Comparison of ENCODE assay signal across 8 cellular contexts in genomic region chr9:85741112-85741874, GRCh38. TPM values are rescaled to one million over a fixed set of nuclear protein-coding genes. Genes with fewer than 3 reads are reported as not detected.
DNase-seq lines count a peak whose midpoint lies in the region; ATAC-seq, FAIRE-seq and TF ChIP-seq lines count a peak whose summit lies in the region.

No MANE protein-coding gene starts in this region.

- H3K4me3 ChIP-seq in CD4-positive, alpha-beta memory T cell (ENCODE audit: low read length in 2 of 2): peak overlapping the region; percentile 55 to 71
- H3K4me3 ChIP-seq in K562: peak overlapping the region; percentile 73

- in situ Hi-C loops in K562 (cut with MboI): no loop called here

- peaks cover 6% of the 10 kb centered on the region; the same call in 2 of the 3 replicates for H3K79me2 ChIP-seq in K562 (ENCODE audit: control insufficient read depth, insufficient read depth, low read length)

- intact Hi-C loops in CD4-positive, alpha-beta memory T cell (cut with micrococcal nuclease): loop anchor here (2.0 kb wide), 2 partner anchors 42 to 1820 kb away; partner anchors contain the start of gene KIF27
- intact Hi-C loops in K562 (cut with micrococcal nuclease): no loop called here

- TF ChIP-seq EP300 in K562 (IDR thresholded peaks at IDR 0.05; ENCODE audit: low read length): no peak

- peak overlapping the region; percentile 93 to 98 (median 96) for H3K4me3 Mint-ChIP-seq in CD4-positive, alpha-beta memory T cell

- BruUV-seq in K562 (replicated peaks; lab: Mats Ljungman, UMichigan): no TSS peak

- H3K4me1 Mint-ChIP-seq in CD4-positive, alpha-beta memory T cell: peaks cover 22 to 39% (median 31%) of the 10 kb centered on the region in 4 donors

- H3K27ac Mint-ChIP-seq in CD4-positive, alpha-beta memory T cell: peak overlapping the region; percentile 94 to 99 (median 98)

- FAIRE-seq in K562 (lab: Jason Lieb, UNC): peak; percentile 91

- CTCF ChIA-PET in CD4-positive, alpha-beta memory T cell (lab: Charles Lee; ENCODE audit: partially characterized antibody): interaction anchor here (0.7 to 5.4 kb wide), 6 partner anchors 18 to 131 kb away, joined by 3 to 32 read pairs (median 4); no protein-coding TSS in a partner anchor
- CTCF ChIA-PET in K562 (lab: Yijun Ruan, JAX; ENCODE audit: low intra/inter-chr PET ratio): no interaction called here

- peak; percentile 37 for ATAC-seq in GM19463 (IDR thresholded peaks at IDR 0.05; ENCODE audit: unreplicated experiment)
- ATAC-seq in HG03571 (IDR thresholded peaks at IDR 0.05; ENCODE audit: unreplicated experiment): peak; percentile 45
- peak; percentile 74 for ATAC-seq in K562

- peak overlapping the region; percentile 93 for H3K27ac ChIP-seq in CD4-positive, alpha-beta memory T cell (ENCODE audit: low read depth, low read length)
- peak overlapping the region; percentile 54; the same call in 2 of the 3 replicates for H3K27ac ChIP-seq in K562 (ENCODE audit: extremely low read depth, low read depth, low read length)

- no peak for TF ChIP-seq POLR2A in K562 (conservative IDR thresholded peaks at IDR 0.05)

- peak overlapping the region; percentile 87 for H3K4me2 ChIP-seq in K562 (ENCODE audit: insufficient read depth, low read length)

- POLR2A ChIA-PET in CD4-positive, alpha-beta memory T cell (lab: Charles Lee; ENCODE audit: partially characterized antibody): interaction anchor here (1.0 to 5.3 kb wide), 13 partner anchors 9 to 1761 kb away, joined by 3 to 60 read pairs (median 7); partner anchors contain the start of genes HNRNPK, ISCA1, NAA35 and RMI1
- POLR2A ChIA-PET in K562 (lab: Yijun Ruan, JAX): interaction anchor here (0.7 to 1.1 kb wide), 2 partner anchors 11 to 38 kb away, joined by 3 to 5 read pairs; no protein-coding TSS in a partner anchor

- H3K9ac ChIP-seq in K562 (ENCODE audit: insufficient read depth in 1 of 2, low read depth in 2 of 2, low read length in 2 of 2): peak overlapping the region; percentile 60 to 93

- WGBS in K562 (ENCODE audit: insufficient coverage, low coverage, missing lambda C conversion rate): 0% methylated on average over 15 of the region's 74 CpGs

- H3K36me3 ChIP-seq in CD4-positive, alpha-beta memory T cell (ENCODE audit: insufficient read depth, low read length): no peaks in the 10 kb centered on the region
- H3K36me3 ChIP-seq in K562 (ENCODE audit: control insufficient read depth, insufficient read depth, low read length): no peaks in the 10 kb centered on the region

- no peak for TF ChIP-seq RAD21 in K562 (CRISPR knock-in tag; conservative IDR thresholded peaks at IDR 0.05 in 1 of 2, IDR thresholded peaks at IDR 0.05 in 1 of 2)

- no peaks in the 10 kb centered on the region for H3K9me1 ChIP-seq in K562 (ENCODE audit: control insufficient read depth, insufficient read depth, low read length)

- H4K20me1 ChIP-seq in K562 (replicated peaks; ENCODE audit: control insufficient read depth, insufficient read depth, low read length): no peaks in the 10 kb centered on the region

- peak overlapping the region; percentile 92 for H2AFZ ChIP-seq in K562 (ENCODE audit: low read depth, low read length)

- peaks cover 0 to 9% of the 10 kb centered on the region in 2 donors for H3K36me3 Mint-ChIP-seq in CD4-positive, alpha-beta memory T cell

- no peak for TF ChIP-seq CTCF in K562 (IDR thresholded peaks at IDR 0.05 in 2 of 3, conservative IDR thresholded peaks at IDR 0.05 in 1 of 3; ENCODE audit: insufficient read depth in 2 of 3, low read depth in 1 of 3, low read length in 3 of 3)

- no peaks in the 10 kb centered on the region for H3K9me3 ChIP-seq in CD4-positive, alpha-beta memory T cell (ENCODE audit: control insufficient read depth in 1 of 2, low read length in 2 of 2)
- no peaks in the 10 kb centered on the region for H3K9me3 ChIP-seq in K562 (replicated peaks; ENCODE audit: control insufficient read depth, insufficient read depth, low read depth, low read length)

- peaks cover 0 to 6% of the 10 kb centered on the region in 2 donors for H3K27me3 Mint-ChIP-seq in CD4-positive, alpha-beta memory T cell

- H3K4me1 ChIP-seq in CD4-positive, alpha-beta memory T cell (ENCODE audit: insufficient read depth, low read length): peaks cover 31% of the 10 kb centered on the region
- peaks cover 6 to 7% of the 10 kb centered on the region in 2 experiments; a peak in 4 of 5 replicates for H3K4me1 ChIP-seq in K562 (replicated peaks in 1 of 2; ENCODE audit: control insufficient read depth in 2 of 2, insufficient read depth in 2 of 2, low read length in 2 of 2)

- DNase-seq in CD4-positive, alpha-beta memory T cell: peak; percentile 63 to 91 (median 73)
- DNase-seq in T-helper 2 cell: peak in 4 of 5 experiments; percentile 45 to 73 (median 64)
- DNase-seq in K562 (ENCODE audit: extremely low read depth in 1 of 4, low spot score in 3 of 4): peak; percentile 15 to 68 (median 35)
- peak; percentile 47 for DNase-seq in iPS-NIHi7 (ENCODE audit: extremely low spot score)
- peak; percentile 15 to 16 for DNase-seq in stimulated activated CD4-positive, alpha-beta T cell treated with anti-CD3 and anti-CD28 coated beads, Interleukin-15, amount 100 ng/mL, for 1 hour (ENCODE audit: low read depth in 1 of 2, low spot score in 1 of 2)
- no peak for DNase-seq in midbrain (lab: John Stamatoyannopoulos, UW)

- no peaks in the 10 kb centered on the region for H3K27me3 ChIP-seq in CD4-positive, alpha-beta memory T cell (ENCODE audit: insufficient read depth, low read length)
- H3K27me3 ChIP-seq in K562 (ENCODE audit: control insufficient read depth in 2 of 2, insufficient read depth in 2 of 2, low read length in 2 of 2): peaks cover 0 to 6% of the 10 kb centered on the region in 2 experiments; a peak in 1 of 5 replicates

- H3K9me3 Mint-ChIP-seq in CD4-positive, alpha-beta memory T cell: no peaks in the 10 kb centered on the region

TF ChIP-seq in K562, 482 proteins besides CTCF, POLR2A, EP300 and RAD21 (continues in another document):
- TF ChIP-seq HCFC1 (IDR thresholded peaks at IDR 0.05; ENCODE audit: low read depth, low read length) (no peak), TFAM (CRISPR knock-in tag; conservative IDR thresholded peaks at IDR 0.05) (no peak), AFF1 (IDR thresholded peaks at IDR 0.05; ENCODE audit: low read depth in 1 of 2, partially characterized antibody in 2 of 2) (no peak), BACH1 (tag; IDR thresholded peaks at IDR 0.05) (no peak), GABPB1 (CRISPR knock-in tag; IDR thresholded peaks at IDR 0.05) (no peak)

RNA-seq across cellular contexts. Expression of gene AGTPBP1, which starts 0.5 kb away (rescaled TPM):
- 10 to 100 TPM; 56.1 to 56.7 TPM for total RNA-seq in CD4-positive, alpha-beta memory T cell
- 10 to 100 TPM; 27.5 to 29.7 TPM for polyA plus RNA-seq in CD4-positive, alpha-beta memory T cell
- total RNA-seq in K562 (2011; cell fraction: chromatin; rRNA removed; ENCODE audit: low replicate concordance): 8.1 and 21.7 TPM in 2 replicates
- 2.5 and 2.9 TPM in 2 replicates for total RNA-seq in K562 (2011; cell fraction: nucleolus; rRNA removed)
- total RNA-seq in K562 (2011; cell fraction: nucleoplasm; rRNA removed): 7.2 and 7.7 TPM in 2 replicates
- total RNA-seq in K562 (2014; rRNA removed): 3.0 and 3.9 TPM in 2 replicates
- 7.9 and 9.2 TPM in 2 replicates for total RNA-seq in K562 (2014; rRNA removed; fragmentation: Illumina TruSeq; extraction: Trizol)
- 4.8 and 5.3 TPM in 2 replicates for total RNA-seq in K562 (2015; rRNA removed; fragmentation: Illumina TruSeq; extraction: Trizol)
- total RNA-seq in K562 (2021): 5.5 and 5.7 TPM in 2 replicates
- 3.0 and 6.3 TPM in 2 replicates for polyA plus RNA-seq in K562 (2011; rRNA removed)
- polyA plus RNA-seq in K562 (2011; cell fraction: cytosol; rRNA removed): 0.60 and 1.5 TPM in 2 replicates
- 2.5 and 2.7 TPM in 2 replicates for polyA plus RNA-seq in K562 (2011; cell fraction: nucleus; rRNA removed)
- polyA plus RNA-seq in K562 (2012): 2.4 and 3.0 TPM in 2 replicates
- polyA plus RNA-seq in K562 (2014; fragmentation: Illumina TruSeq; extraction: Trizol): 4.6 and 5.2 TPM in 2 replicates
- polyA plus RNA-seq in K562 (2014; fragmentation: Nextera tagmentation; extraction: Ambion mirVana): 1 to 10 TPM; 1.4 to 1.6 TPM
- 3.5 and 3.6 TPM in 2 replicates for polyA plus RNA-seq in K562 (2014; rRNA removed)
- 8.2 and 10.0 TPM in 2 replicates for polyA minus RNA-seq in K562 (2011; rRNA and poly(A)+ RNA removed)
- 2.5 and 3.3 TPM in 2 replicates for polyA minus RNA-seq in K562 (2011; cell fraction: cytosol; rRNA and poly(A)+ RNA removed)
- polyA minus RNA-seq in K562 (2011; cell fraction: nucleus; rRNA and poly(A)+ RNA removed): 3.5 and 5.3 TPM in 2 replicates
